In genomic region chr9:133495327-133496293, GRCh38 we compare ENCODE assay signal across 33 cellular contexts. TPM values are rescaled to one million over a fixed set of nuclear protein-coding genes. Genes with fewer than 3 reads are reported as not detected.
"Had no signal": no experiment of that assay in that cellular context is flagged by ENCODE, and none has a peak within 500 bp of the region (broad histone marks: within the 10 kb centered on the region; RNA-seq: fewer than 3 reads in every experiment).

No MANE protein-coding gene starts in this region.

- H3K9ac ChIP-seq: neural progenitor cell had no signal

- DNase-seq: activated B cell treated with CpG ODN at 0.5 μM for 24 hours; activated CD4-positive, alpha-beta T cell treated with anti-CD3 and anti-CD28 coated beads, Interleukin-2, amount 50 U/mL, for 1 hour; activated CD8-positive, alpha-beta T cell treated with anti-CD3 and anti-CD28 coated beads for 36 hours; activated naive CD8-positive, alpha-beta T cell treated with anti-CD3 and anti-CD28 coated beads, Interleukin-2, amount 50 U/mL, for 24 hours; activated T-cell treated with anti-CD3 and anti-CD28 coated beads, Interleukin-2, amount 50 U/mL, for 4 hours; amygdala; dorsolateral prefrontal cortex; effector memory CD8-positive, alpha-beta T cell; erythroblast; gastrocnemius medialis; mesendoderm; natural killer cell; sigmoid colon; small intestine; stimulated activated CD4-positive, alpha-beta T cell treated with anti-CD3 and anti-CD28 coated beads, Interleukin-1b, Interleukin-23, amount 100 ng/mL, for 48 hours; stimulated activated CD4-positive, alpha-beta T cell treated with anti-CD3 and anti-CD28 coated beads, Interleukin-4, amount 100 ng/mL, for 4 hours; stimulated activated CD8-positive, alpha-beta memory T cell treated with anti-CD3 and anti-CD28 coated beads, Interleukin-4, amount 100 ng/mL, for 48 hours; stimulated activated naive CD8-positive, alpha-beta T cell treated with anti-CD3 and anti-CD28 coated beads, Interleukin-15, amount 100 ng/mL, for 72 hours; substantia nigra; T-cell had no signal

- H3K4me2 ChIP-seq: hepatocyte, neural progenitor cell had no signal

- H3K36me3 ChIP-seq: breast epithelium, gastrocnemius medialis, neural progenitor cell, sigmoid colon, upper lobe of left lung had no signal

- H3K79me2 ChIP-seq: hepatocyte had no signal

- H2AFZ ChIP-seq: hepatocyte, neural progenitor cell had no signal

- H3K27ac ChIP-seq: breast epithelium, dorsolateral prefrontal cortex, gastrocnemius medialis, hepatocyte, neural progenitor cell, sigmoid colon had no signal

- ATAC-seq: activated CD8-positive, alpha-beta T cell treated with anti-CD3 and anti-CD28 coated beads for 36 hours; activated naive CD8-positive, alpha-beta T cell treated with anti-CD3 and anti-CD28 coated beads, Interleukin-2, amount 50 U/mL, for 24 hours; activated T-cell treated with anti-CD3 and anti-CD28 coated beads, Interleukin-2, amount 50 U/mL, for 4 hours; effector memory CD8-positive, alpha-beta T cell; gastrocnemius medialis; left lobe of liver; natural killer cell; stimulated activated memory B cell treated with anti-CD40 and anti-IgM and Interleukin-4, amounts not matched to agents 10 μg/mL and 1 μg/mL and 100 μg/mL, for 72 hours; stimulated activated naive CD8-positive, alpha-beta T cell treated with anti-CD3 and anti-CD28 coated beads, Interleukin-15, amount 100 ng/mL, for 72 hours; T-cell had no signal

- FAIRE-seq: colon, small intestine had no signal

- H3K4me1 ChIP-seq: breast epithelium had no signal

- H3K9me3 ChIP-seq: breast epithelium, gastrocnemius medialis, sigmoid colon, upper lobe of left lung had no signal

- H3K27me3 ChIP-seq: dorsolateral prefrontal cortex, hepatocyte, neural progenitor cell, upper lobe of left lung had no signal

- H3K4me3 ChIP-seq: breast epithelium, dorsolateral prefrontal cortex, gastrocnemius medialis, hepatocyte, lung, neural progenitor cell, sigmoid colon, upper lobe of left lung had no signal

RNA-seq across cellular contexts. Expression of gene MYMK, which starts 29.1 kb away (rescaled TPM):
- total RNA-seq: activated B cell treated with CpG ODN at 0.5 μM for 24 hours; activated CD8-positive, alpha-beta T cell treated with anti-CD3 and anti-CD28 coated beads for 36 hours; activated T-cell treated with anti-CD3 and anti-CD28 coated beads, Interleukin-2, amount 50 U/mL, for 4 hours; activated T-helper 2 cell treated with anti-CD3 and anti-CD28 coated beads, Interferon-gamma antibody, Interleukin-2, Interleukin-4, amounts not matched to agents 10 μg/mL and 5 μg/mL and 100 μg/mL, durations not matched to agents 14 hours and 24 hours and 36 hours; breast epithelium; gastrocnemius medialis; hepatocyte; kidney epithelial cell; left lobe of liver; lung; mononuclear cell; natural killer cell; omental fat pad; sigmoid colon; T-cell; T-helper 2 cell treated with Interferon-gamma antibody and Interleukin-4, amounts not matched to agents 100 ng/mL and 5 ng/mL, for 36 hours; upper lobe of left lung had no signal
- polyA plus RNA-seq: lung, sigmoid colon, small intestine had no signal

RNA-seq across cellular contexts. Expression of gene ADAMTSL2, which starts 38.9 kb away (rescaled TPM):
- total RNA-seq: activated B cell treated with CpG ODN at 0.5 μM for 24 hours; activated T-helper 2 cell treated with anti-CD3 and anti-CD28 coated beads, Interferon-gamma antibody, Interleukin-2, Interleukin-4, amounts not matched to agents 10 μg/mL and 5 μg/mL and 100 μg/mL, durations not matched to agents 14 hours and 24 hours and 36 hours; natural killer cell; T-helper 2 cell treated with Interferon-gamma antibody and Interleukin-4, amounts not matched to agents 100 ng/mL and 5 ng/mL, for 36 hours had no signal
